1 cellular context compared by ENCODE assay signal in genomic region chr2:60480089-60480773, GRCh38.
A peak's percentile ranks its signal among the peaks of the same experiment; 100 is the strongest.
TF ChIP-seq lines count a peak whose summit lies in the region.

No MANE protein-coding gene starts in this region.

TF ChIP-seq in HepG2, 621 proteins besides CTCF, POLR2A, EP300 and RAD21 (continued from another document and continues in another):
- TF ChIP-seq ARID3A (IDR thresholded peaks at IDR 0.05; ENCODE audit: low read depth, low read length) (peak; percentile 91; the same call in 1 of the 2 replicates), THRA (CRISPR knock-in tag; IDR thresholded peaks at IDR 0.05; ENCODE audit: borderline replicate concordance) (peak; percentile 89), ZNF136 (CRISPR knock-in tag; IDR thresholded peaks at IDR 0.05; ENCODE audit: low read depth) (0 out of 2 replicates have a peak, but pooled peaks have one; percentile 36), HNRNPL (IDR thresholded peaks at IDR 0.05; ENCODE audit: low read depth, low read length) (no peak), ZNF792 (CRISPR knock-in tag; IDR thresholded peaks at IDR 0.05) (peak; percentile 44; the same call in 1 of the 2 replicates), TFAP4 (IDR thresholded peaks at IDR 0.05; ENCODE audit: borderline replicate concordance, low read depth) (0 out of 2 replicates have a peak, but pooled peaks have one; percentile 13), PAXIP1 (CRISPR knock-in tag; conservative IDR thresholded peaks at IDR 0.05) (peak; percentile 86), ZNF766 (CRISPR knock-in tag; IDR thresholded peaks at IDR 0.05; ENCODE audit: borderline replicate concordance) (peak; percentile 66; the same call in 1 of the 2 replicates), ATF6 (CRISPR knock-in tag; conservative IDR thresholded peaks at IDR 0.05) (0 out of 2 replicates have a peak, but pooled peaks have one; percentile 20), PATZ1 (CRISPR knock-in tag; IDR thresholded peaks at IDR 0.05) (peak; percentile 45; the same call in 1 of the 2 replicates), GATAD1 (CRISPR knock-in tag; IDR thresholded peaks at IDR 0.05) (peak; percentile 63), SP140L (CRISPR knock-in tag; IDR thresholded peaks at IDR 0.05; ENCODE audit: borderline replicate concordance) (0 out of 2 replicates have a peak, but pooled peaks have one; percentile 56), MAZ (IDR thresholded peaks at IDR 0.05; ENCODE audit: borderline replicate concordance, low read depth, low read length) (no peak), MAZ (CRISPR knock-in tag; IDR thresholded peaks at IDR 0.05; ENCODE audit: low read depth) (0 out of 2 replicates have a peak, but pooled peaks have one; percentile 47), PPARG (CRISPR knock-in tag; conservative IDR thresholded peaks at IDR 0.05) (peak; percentile 78), E2F1 (CRISPR knock-in tag; IDR thresholded peaks at IDR 0.05) (no peak), ARNTL (CRISPR knock-in tag; IDR thresholded peaks at IDR 0.05) (no peak), HHEX (CRISPR knock-in tag; IDR thresholded peaks at IDR 0.05) (peak; percentile 94), ZBTB43 (CRISPR knock-in tag; conservative IDR thresholded peaks at IDR 0.05) (0 out of 2 replicates have a peak, but pooled peaks have one; percentile 25), ZBTB20 (CRISPR knock-in tag; IDR thresholded peaks at IDR 0.05; ENCODE audit: borderline replicate concordance, low read depth) (no peak), ZNF264 (CRISPR knock-in tag; IDR thresholded peaks at IDR 0.05) (peak; percentile 23; the same call in 1 of the 2 replicates), SRF (IDR thresholded peaks at IDR 0.05; ENCODE audit: low read depth, low read length) (peak; percentile 63), ZBTB7B (CRISPR knock-in tag; IDR thresholded peaks at IDR 0.05) (peak; percentile 70; the same call in 1 of the 2 replicates), PREB (CRISPR knock-in tag; IDR thresholded peaks at IDR 0.05) (no peak), CCAR2 (optimal IDR thresholded peaks at IDR 0.05; ENCODE audit: low read depth, low read length) (no peak), RERE (CRISPR knock-in tag; IDR thresholded peaks at IDR 0.05; ENCODE audit: low read depth) (peak; percentile 92), MIER3 (CRISPR knock-in tag; IDR thresholded peaks at IDR 0.05; ENCODE audit: borderline replicate concordance) (peak; percentile 82), ZNF205 (CRISPR knock-in tag; IDR thresholded peaks at IDR 0.05) (peak; percentile 77), ZNF772 (CRISPR knock-in tag; IDR thresholded peaks at IDR 0.05) (peak; percentile 49; the same call in 1 of the 2 replicates), RXRA (CRISPR knock-in tag; IDR thresholded peaks at IDR 0.05) (peak; percentile 83; the same call in 1 of the 2 replicates), ZNF749 (CRISPR knock-in tag; IDR thresholded peaks at IDR 0.05; ENCODE audit: borderline replicate concordance) (no peak; the same call in 1 of the 2 replicates), YY1 (IDR thresholded peaks at IDR 0.05; ENCODE audit: insufficient read depth, insufficient replicate concordance, low read depth, low read length) (peak; percentile 19), TOE1 (CRISPR knock-in tag; IDR thresholded peaks at IDR 0.05) (peak; percentile 80; the same call in 1 of the 2 replicates)
